1 cellular context compared by ENCODE assay signal in the genomic region with DNA sequence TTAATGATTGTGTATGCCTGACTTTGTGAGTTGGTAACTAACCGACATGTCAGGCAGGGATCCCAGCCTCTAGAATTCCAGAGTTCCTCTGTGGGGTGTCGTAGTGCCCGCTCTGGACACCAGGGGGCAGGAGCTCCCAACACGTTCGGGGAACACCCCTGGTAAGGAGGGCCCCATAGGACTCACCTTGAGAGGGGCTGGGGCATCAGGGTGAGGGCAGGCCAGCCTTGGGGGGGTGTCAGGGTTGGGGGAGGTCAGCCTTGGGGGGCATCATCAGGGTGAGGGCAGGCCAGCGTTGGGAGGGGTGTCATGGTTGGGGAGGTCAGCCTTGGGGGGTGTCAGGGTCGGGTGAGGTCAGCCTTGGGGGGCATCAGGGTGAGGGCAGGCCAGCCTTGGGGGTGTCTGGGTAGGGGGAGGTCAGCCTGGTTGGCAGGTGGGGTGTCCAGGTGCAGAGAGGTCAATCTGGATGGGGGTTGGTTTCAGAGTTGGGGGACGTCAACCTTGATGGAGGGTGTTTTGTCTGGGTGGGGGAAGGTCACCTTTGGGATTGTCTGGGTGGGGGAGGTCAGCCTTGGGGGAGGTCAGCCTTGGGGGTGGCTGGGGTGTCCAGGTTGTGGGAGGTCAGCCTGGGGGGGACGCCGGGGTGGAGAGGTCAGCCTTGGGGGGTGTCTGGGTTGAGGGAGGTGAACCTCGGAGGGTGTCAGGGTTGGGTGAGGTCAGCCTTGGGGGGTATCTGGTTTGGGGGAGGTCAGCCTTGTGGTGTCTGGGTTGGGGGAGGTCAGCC.
TF ChIP-seq lines count a peak whose summit lies in the region.

No MANE protein-coding gene starts in this region.

TF ChIP-seq in K562, 482 proteins besides CTCF, POLR2A, EP300 and RAD21 (continued from another document):
- TF ChIP-seq, protein P1, sequence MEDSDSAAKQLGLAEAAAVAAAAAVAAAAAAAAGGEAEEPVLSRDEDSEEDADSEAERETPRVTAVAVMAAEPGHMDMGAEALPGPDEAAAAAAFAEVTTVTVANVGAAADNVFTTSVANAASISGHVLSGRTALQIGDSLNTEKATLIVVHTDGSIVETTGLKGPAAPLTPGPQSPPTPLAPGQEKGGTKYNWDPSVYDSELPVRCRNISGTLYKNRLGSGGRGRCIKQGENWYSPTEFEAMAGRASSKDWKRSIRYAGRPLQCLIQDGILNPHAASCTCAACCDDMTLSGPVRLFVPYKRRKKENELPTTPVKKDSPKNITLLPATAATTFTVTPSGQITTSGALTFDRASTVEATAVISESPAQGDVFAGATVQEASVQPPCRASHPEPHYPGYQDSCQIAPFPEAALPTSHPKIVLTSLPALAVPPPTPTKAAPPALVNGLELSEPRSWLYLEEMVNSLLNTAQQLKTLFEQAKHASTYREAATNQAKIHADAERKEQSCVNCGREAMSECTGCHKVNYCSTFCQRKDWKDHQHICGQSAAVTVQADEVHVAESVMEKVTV (CRISPR knock-in tag; IDR thresholded peaks at IDR 0.05), result 0 out of 2 replicates have a peak, but pooled peaks have one; percentile 24
- TF ChIP-seq MAZ (CRISPR knock-in tag; conservative IDR thresholded peaks at IDR 0.05 in 1 of 2, IDR thresholded peaks at IDR 0.05 in 1 of 2) (0 out of 4 replicates have a peak, but pooled peaks of 1 of the 2 experiments have one; percentile 38), HEY1 (CRISPR knock-in tag; IDR thresholded peaks at IDR 0.05; ENCODE audit: borderline replicate concordance) (no peak), SMC3 (conservative IDR thresholded peaks at IDR 0.05; ENCODE audit: insufficient read depth, low read depth, low read length) (peak; percentile 62), POLR2AphosphoS5 (IDR thresholded peaks at IDR 0.05; ENCODE audit: control insufficient read depth, insufficient read depth, low read depth, low read length) (no peak), RB1 (IDR thresholded peaks at IDR 0.05; ENCODE audit: low read depth) (peak; percentile 16; the same call in 1 of the 2 replicates)
- TF ChIP-seq, protein P2, sequence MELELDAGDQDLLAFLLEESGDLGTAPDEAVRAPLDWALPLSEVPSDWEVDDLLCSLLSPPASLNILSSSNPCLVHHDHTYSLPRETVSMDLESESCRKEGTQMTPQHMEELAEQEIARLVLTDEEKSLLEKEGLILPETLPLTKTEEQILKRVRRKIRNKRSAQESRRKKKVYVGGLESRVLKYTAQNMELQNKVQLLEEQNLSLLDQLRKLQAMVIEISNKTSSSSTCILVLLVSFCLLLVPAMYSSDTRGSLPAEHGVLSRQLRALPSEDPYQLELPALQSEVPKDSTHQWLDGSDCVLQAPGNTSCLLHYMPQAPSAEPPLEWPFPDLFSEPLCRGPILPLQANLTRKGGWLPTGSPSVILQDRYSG (tag; conservative IDR thresholded peaks at IDR 0.05; ENCODE audit: low read depth), result no peak
